Comparison of ENCODE assay signal across 8 cellular contexts in the genomic region with DNA sequence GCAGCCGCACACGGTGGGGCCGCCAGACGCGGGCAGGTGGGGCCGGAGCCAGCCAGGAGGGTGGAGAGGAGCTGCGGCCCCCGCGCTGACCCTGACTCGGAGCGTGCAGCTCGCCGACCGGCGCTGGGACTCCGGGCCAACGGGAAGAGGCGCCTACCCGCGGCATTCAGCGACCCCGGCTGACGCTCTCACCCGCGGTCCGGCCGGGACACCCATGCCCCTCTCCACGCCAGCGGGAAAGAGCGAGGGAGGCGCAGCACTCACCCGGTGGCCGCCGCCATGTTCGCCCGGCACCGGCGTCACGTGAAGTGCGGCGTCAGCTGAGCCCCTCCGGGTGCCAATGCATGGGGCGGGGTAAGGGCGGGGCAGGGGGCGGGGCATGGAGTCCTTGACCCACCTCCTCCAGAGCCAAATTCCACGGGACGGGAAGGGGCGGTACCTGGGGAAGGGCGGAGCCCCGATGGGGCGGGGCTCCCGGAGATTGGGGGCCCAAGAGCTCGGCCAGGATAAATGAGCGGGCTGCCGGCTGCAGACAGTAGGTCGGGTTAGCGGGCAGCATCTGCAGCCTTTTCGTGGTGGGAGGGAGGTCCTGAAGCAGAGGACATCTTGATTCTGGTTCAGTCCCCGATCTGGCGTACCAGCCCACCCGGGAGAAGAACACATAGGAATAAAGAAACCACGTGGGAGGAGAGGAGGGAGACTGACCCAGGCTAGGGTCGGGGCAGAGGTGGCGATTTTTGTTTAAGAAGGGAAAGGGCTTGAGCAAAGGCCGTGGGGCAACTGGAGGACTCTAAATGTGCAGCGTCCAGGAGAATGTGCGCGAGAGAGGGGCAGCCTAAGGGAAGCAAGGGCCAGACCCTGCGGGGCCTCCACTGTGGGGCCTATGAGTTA. TPM values are rescaled to one million over a fixed set of nuclear protein-coding genes. Genes with fewer than 3 reads are reported as not detected.
DNase-seq lines count a peak whose midpoint lies in the region; ATAC-seq and TF ChIP-seq lines count a peak whose summit lies in the region.

A gene (minus strand): TSS at position 312 of the 891 bp plus-strand sequence. CDS start 31 bp downstream, at position 281.

- peak within 1 kb of the TSS; percentile 81 for H3K4me3 ChIP-seq in CD8-positive, alpha-beta T cell (ENCODE audit: low read depth, low read length)
- H3K4me3 ChIP-seq in endodermal cell (ENCODE audit: low read length): peak within 1 kb of the TSS; percentile 88
- peak within 1 kb of the TSS; percentile 89 for H3K4me3 ChIP-seq in mesodermal cell (ENCODE audit: extremely low read depth, insufficient read depth, low read length, poor library complexity, severe bottlenecking)

- peak; percentile 97 for ATAC-seq in CD8-positive, alpha-beta T cell
- ATAC-seq in GM19463 (IDR thresholded peaks at IDR 0.05; ENCODE audit: unreplicated experiment): peak; percentile 93
- ATAC-seq in activated CD8-positive, alpha-beta memory T cell treated with anti-CD3 and anti-CD28 coated beads, Interleukin-2, amount 10 ng/mL, durations not matched to agents 7 days and 5 days: peak; percentile 95

- no peaks in the 10 kb centered on the region for H3K27me3 ChIP-seq in CD8-positive, alpha-beta T cell (ENCODE audit: insufficient read depth, low read length)
- no peaks in the 10 kb centered on the region for H3K27me3 ChIP-seq in endodermal cell (ENCODE audit: control insufficient read depth, insufficient read depth, low read length, poor library complexity, severe bottlenecking)

- H3K9ac ChIP-seq in endodermal cell (ENCODE audit: extremely low read depth, low read length, poor library complexity, severe bottlenecking): peak within 1 kb of the TSS; percentile 75

- H3K27me3 Mint-ChIP-seq in CD8-positive, alpha-beta T cell (ENCODE audit: low read depth): no peaks in the 10 kb centered on the region
- H3K27me3 Mint-ChIP-seq in activated CD8-positive, alpha-beta memory T cell treated with anti-CD3 and anti-CD28 coated beads, Interleukin-2, amount 10 ng/mL, durations not matched to agents 7 days and 5 days: peaks cover 9% of the 10 kb centered on the region
- peaks cover under 1% of the 10 kb centered on the region for H3K27me3 Mint-ChIP-seq in endodermal cell (ENCODE audit: insufficient read depth)

- H3K27ac ChIP-seq in CD8-positive, alpha-beta T cell (ENCODE audit: low read depth, low read length): peak within 1 kb of the TSS; percentile 48
- H3K27ac ChIP-seq in endodermal cell (ENCODE audit: low read depth, low read length): no peak within 1 kb of the TSS
- peak within 1 kb of the TSS; percentile 16 for H3K27ac ChIP-seq in mesodermal cell (ENCODE audit: low read depth, low read length, severe bottlenecking)

- H3K36me3 Mint-ChIP-seq in CD8-positive, alpha-beta T cell: no peaks in the 10 kb centered on the region
- no peaks in the 10 kb centered on the region for H3K36me3 Mint-ChIP-seq in activated CD8-positive, alpha-beta memory T cell treated with anti-CD3 and anti-CD28 coated beads, Interleukin-2, amount 10 ng/mL, durations not matched to agents 7 days and 5 days
- no peaks in the 10 kb centered on the region for H3K36me3 Mint-ChIP-seq in endodermal cell (ENCODE audit: low read depth)

- intact Hi-C loops in CD8-positive, alpha-beta T cell (cut with DNase I, micrococcal nuclease): loop anchor here in 1 of 2 experiments (2.0 to 5.0 kb wide), 3 partner anchors 149 to 939 kb away; a partner anchor contains a TSS

- WGBS in endodermal cell (ENCODE audit: insufficient coverage in 1 of 2, insufficient read length in 1 of 2), 2 experiments: 8 to 14% methylated on average over 35 to 69 of the region's 69 CpGs
- WGBS in mesodermal cell (ENCODE audit: insufficient coverage in 2 of 2), 2 experiments: 7 to 9% methylated on average over 52 to 58 of the region's 69 CpGs

- H3K4me3 Mint-ChIP-seq in CD8-positive, alpha-beta T cell: peak within 1 kb of the TSS; percentile 89
- peak within 1 kb of the TSS; percentile 76 for H3K4me3 Mint-ChIP-seq in activated CD8-positive, alpha-beta memory T cell treated with anti-CD3 and anti-CD28 coated beads, Interleukin-2, amount 10 ng/mL, durations not matched to agents 7 days and 5 days
- H3K4me3 Mint-ChIP-seq in endodermal cell: peak within 1 kb of the TSS; percentile 63

- POLR2A ChIA-PET in CD8-positive, alpha-beta T cell (lab: Charles Lee): interaction anchor here (0.5 kb wide), 1 partner anchor 298 kb away, joined by 3 read pairs; no protein-coding TSS in a partner anchor

- DNase-seq in CD8-positive, alpha-beta T cell: peak; percentile 59 to 89 (median 76)
- peak; percentile 66 for DNase-seq in HS-5 (ENCODE audit: low read depth)
- peak; percentile 64 for DNase-seq in NOMO-1 treated with DMSO at 0.1 percent for 48 hours (lab: John Stamatoyannopoulos, UW; ENCODE audit: unreplicated experiment)
- peak; percentile 91 for DNase-seq in activated CD8-positive, alpha-beta memory T cell treated with anti-CD3 and anti-CD28 coated beads, Interleukin-2, amount 10 ng/mL, durations not matched to agents 7 days and 5 days
- peak; percentile 99 for DNase-seq in endodermal cell
- DNase-seq in stimulated activated CD8-positive, alpha-beta memory T cell treated with anti-CD3 and anti-CD28 coated beads, Interleukin-15, amount 100 ng/mL, for 24 hours (ENCODE audit: low read depth): peak; percentile 75

- peak within 1 kb of the TSS; percentile 85 for H3K27ac Mint-ChIP-seq in CD8-positive, alpha-beta T cell
- peak within 1 kb of the TSS; percentile 19 for H3K27ac Mint-ChIP-seq in activated CD8-positive, alpha-beta memory T cell treated with anti-CD3 and anti-CD28 coated beads, Interleukin-2, amount 10 ng/mL, durations not matched to agents 7 days and 5 days
- H3K27ac Mint-ChIP-seq in endodermal cell: peak within 1 kb of the TSS; percentile 91

- H3K4me1 ChIP-seq in CD8-positive, alpha-beta T cell (ENCODE audit: insufficient read depth, low read length): peaks cover 18% of the 10 kb centered on the region
- peaks cover 9% of the 10 kb centered on the region for H3K4me1 ChIP-seq in endodermal cell (ENCODE audit: control insufficient read depth, insufficient read depth, low read length)
- peaks cover 8% of the 10 kb centered on the region for H3K4me1 ChIP-seq in mesodermal cell (ENCODE audit: control insufficient read depth, insufficient read depth, low read length, poor library complexity, severe bottlenecking)

- H3K9me3 ChIP-seq in CD8-positive, alpha-beta T cell (ENCODE audit: low read length): no peaks in the 10 kb centered on the region
- H3K9me3 ChIP-seq in endodermal cell (ENCODE audit: control insufficient read depth, low read length) (no peaks in the 10 kb centered on the region), mesodermal cell (ENCODE audit: control insufficient read depth, low read length) (no peaks in the 10 kb centered on the region)

- TF ChIP-seq CTCF in CD8-positive, alpha-beta T cell (IDR thresholded peaks at IDR 0.05): no peak
- no peak for TF ChIP-seq CTCF in endodermal cell (conservative IDR thresholded peaks at IDR 0.05)

- no peaks in the 10 kb centered on the region for H3K9me3 Mint-ChIP-seq in CD8-positive, alpha-beta T cell
- H3K9me3 Mint-ChIP-seq in activated CD8-positive, alpha-beta memory T cell treated with anti-CD3 and anti-CD28 coated beads, Interleukin-2, amount 10 ng/mL, durations not matched to agents 7 days and 5 days (ENCODE audit: low read depth): no peaks in the 10 kb centered on the region
- no peaks in the 10 kb centered on the region for H3K9me3 Mint-ChIP-seq in endodermal cell

- peaks cover 26% of the 10 kb centered on the region for H3K4me1 Mint-ChIP-seq in CD8-positive, alpha-beta T cell (ENCODE audit: low read depth)
- H3K4me1 Mint-ChIP-seq in activated CD8-positive, alpha-beta memory T cell treated with anti-CD3 and anti-CD28 coated beads, Interleukin-2, amount 10 ng/mL, durations not matched to agents 7 days and 5 days: peaks cover 21% of the 10 kb centered on the region
- H3K4me1 Mint-ChIP-seq in endodermal cell: peaks cover 19% of the 10 kb centered on the region

- no peaks in the 10 kb centered on the region for H3K36me3 ChIP-seq in CD8-positive, alpha-beta T cell (ENCODE audit: insufficient read depth, low read length)
- H3K36me3 ChIP-seq in endodermal cell (ENCODE audit: control insufficient read depth, insufficient read depth, low read length) (no peaks in the 10 kb centered on the region), mesodermal cell (ENCODE audit: control insufficient read depth, insufficient read depth, low read length) (no peaks in the 10 kb centered on the region)

- CTCF ChIA-PET in CD8-positive, alpha-beta T cell (lab: Charles Lee): interaction anchor here (1.0 to 2.0 kb wide), 2 partner anchors 10 to 256 kb away, joined by 4 to 5 read pairs; no protein-coding TSS in a partner anchor
- CTCF ChIA-PET in activated CD8-positive, alpha-beta memory T cell treated with anti-CD3 and anti-CD28 coated beads, Interleukin-2, amount 10 ng/mL, durations not matched to agents 7 days and 5 days (lab: Charles Lee): interaction anchor here (1.3 kb wide), 1 partner anchor 91 kb away, joined by 5 read pairs; no protein-coding TSS in a partner anchor

RNA-seq across cellular contexts. Expression of the gene that starts here (rescaled TPM):
- 10 to 100 TPM; 14.1 to 14.4 TPM for total RNA-seq in CD8-positive, alpha-beta T cell
- 10 to 100 TPM; 14.9 to 20.3 TPM for total RNA-seq in activated CD8-positive, alpha-beta memory T cell treated with anti-CD3 and anti-CD28 coated beads, Interleukin-2, amount 10 ng/mL, durations not matched to agents 7 days and 5 days
- 10 to 100 TPM; 52.2 to 67.9 TPM for total RNA-seq in endodermal cell
- 54.0 TPM for polyA plus RNA-seq in endodermal cell (2013, experiment 1 of 2)
- 42.9 TPM for polyA plus RNA-seq in endodermal cell (2013, experiment 2 of 2)
- polyA plus RNA-seq in mesodermal cell (2013, experiment 1 of 2): 49.9 TPM
- polyA plus RNA-seq in mesodermal cell (2013, experiment 2 of 2): 56.9 TPM

Comparison
In these comparisons a context has a peak if more than half of its experiments do, and no peak if none do; other contexts are left out.
1. H3K27ac Mint-ChIP-seq: peak in every context shown above with its lines; median percentile 91 in endodermal cell; 85 in CD8-positive, alpha-beta T cell; 19 in activated CD8-positive, alpha-beta memory T cell treated with anti-CD3 and anti-CD28 coated beads, Interleukin-2, amount 10 ng/mL, durations not matched to agents 7 days and 5 days.